Comparison of ENCODE assay signal across 19 cellular contexts in the genomic region with DNA sequence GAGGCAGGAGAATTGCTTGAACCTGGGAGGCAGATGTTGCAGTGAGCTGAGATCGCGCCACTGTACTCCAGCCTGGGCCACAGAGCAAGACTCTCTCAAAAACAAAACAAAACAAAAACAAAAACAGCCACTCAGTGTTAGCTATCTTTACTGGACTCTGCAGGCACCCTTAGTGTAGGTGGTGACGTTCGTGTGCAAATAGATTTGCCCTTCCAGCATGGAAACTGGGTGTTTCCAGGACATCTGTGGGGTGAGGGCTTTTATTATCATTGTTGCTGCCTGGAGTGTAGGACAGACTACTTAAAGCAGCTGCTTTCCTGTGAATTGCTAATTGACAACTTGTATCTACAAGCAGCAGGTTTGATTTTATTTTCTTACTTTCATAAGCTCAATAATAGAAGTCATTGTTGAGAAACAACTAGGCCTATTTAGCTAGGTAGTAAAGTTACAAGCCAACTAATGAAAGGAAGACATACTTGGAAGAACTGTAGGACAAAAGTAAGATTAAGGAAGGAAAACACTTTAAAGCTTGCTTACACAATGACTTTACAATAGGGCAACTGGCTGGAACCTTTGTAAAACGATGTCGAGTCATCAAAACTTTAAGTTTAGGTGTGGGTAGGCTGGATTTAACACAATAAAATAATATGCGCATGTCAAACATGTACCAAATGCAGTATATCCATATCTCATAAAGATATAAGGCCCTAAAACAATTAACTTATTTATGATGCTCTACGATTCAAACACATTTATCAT. TPM values are rescaled to one million over a fixed set of nuclear protein-coding genes. Genes with fewer than 3 reads are reported as not detected.
DNase-seq lines count a peak whose midpoint lies in the region; ATAC-seq, FAIRE-seq and TF ChIP-seq lines count a peak whose summit lies in the region.
"Had no signal": no experiment of that assay in that cellular context is flagged by ENCODE, and none has a peak within 500 bp of the region (broad histone marks: within the 10 kb centered on the region; RNA-seq: fewer than 3 reads in every experiment).

No MANE protein-coding gene starts in this region.

- H3K4me2 ChIP-seq in H9 (ENCODE audit: insufficient read depth, insufficient read length, low read length) (no peak overlapping the region), hepatocyte (no peak overlapping the region), parathyroid adenoma (ENCODE audit: low read length) (peak overlapping the region; percentile 32)

- H3T11ph ChIP-seq in H9 (ENCODE audit: low read length): no peak overlapping the region

- H2AK5ac ChIP-seq in H9 (ENCODE audit: insufficient read length, low read length): no peak overlapping the region

- H3K27ac ChIP-seq in H9 (ENCODE audit: insufficient read length, low read depth, low read length) (no peak overlapping the region), hepatocyte (peak overlapping the region; percentile 59), parathyroid adenoma (no peak overlapping the region), kidney (ENCODE audit: low read depth in 2 of 2, low read length in 2 of 2) (no peak overlapping the region)
- H3K27ac ChIP-seq: HL-60, SJSA1 had no signal

- H3K27ac Mint-ChIP-seq in H9 (peak overlapping the region; percentile 13 to 65 (median 39); a peak in 5 of 7 replicates), T-helper 17 cell (peak overlapping the region; percentile 3)
- H3K27ac Mint-ChIP-seq in activated T-helper 2 cell treated with anti-CD3 and anti-CD28 coated beads, Interferon-gamma antibody, Interleukin-2, Interleukin-4, amounts not matched to agents 10 μg/mL and 5 μg/mL and 100 μg/mL, durations not matched to agents 14 hours and 24 hours and 36 hours: no peak overlapping the region
- H3K27ac Mint-ChIP-seq: CD14-positive monocyte had no signal

- H3K4me3 Mint-ChIP-seq in H9 (no peak overlapping the region), T-helper 17 cell (no peak overlapping the region)
- no peak overlapping the region for H3K4me3 Mint-ChIP-seq in activated T-helper 2 cell treated with anti-CD3 and anti-CD28 coated beads, Interferon-gamma antibody, Interleukin-2, Interleukin-4, amounts not matched to agents 10 μg/mL and 5 μg/mL and 100 μg/mL, durations not matched to agents 14 hours and 24 hours and 36 hours (ENCODE audit: low read depth)
- H3K4me3 Mint-ChIP-seq: CD14-positive monocyte had no signal

- no peak overlapping the region for H2BK120ac ChIP-seq in H9 (ENCODE audit: low read depth, low read length, poor library complexity, severe bottlenecking)

- H3K4me3 ChIP-seq in hepatocyte: no peak overlapping the region
- no peak overlapping the region for H3K4me3 ChIP-seq in parathyroid adenoma (ENCODE audit: low read depth, low read length)
- H3K4me3 ChIP-seq in kidney (ENCODE audit: low read length in 2 of 2): no peak overlapping the region
- H3K4me3 ChIP-seq: SJSA1 had no signal

- H4K20me1 ChIP-seq in H9 (ENCODE audit: control insufficient read depth, insufficient read depth, insufficient read length): no peaks in the 10 kb centered on the region
- H4K20me1 ChIP-seq in hepatocyte (ENCODE audit: insufficient read depth, poor library complexity, severe bottlenecking): no peaks in the 10 kb centered on the region

- no peak overlapping the region for H4K91ac ChIP-seq in H9 (ENCODE audit: insufficient read length, low read depth, low read length)

- H2BK20ac ChIP-seq in H9 (ENCODE audit: low read depth, low read length, poor library complexity, severe bottlenecking): no peak overlapping the region

- WGBS in H9 (ENCODE audit: extremely low coverage, insufficient read length, low lambda C conversion rate): 100% methylated on average over 1 of the region's 8 CpGs
- WGBS in hepatocyte (ENCODE audit: low lambda C conversion rate, missing lambda C conversion rate): 80% methylated on average over 8 of the region's 8 CpGs

- H3K9me3 ChIP-seq in H9 (ENCODE audit: control insufficient read depth, low read depth, low read length) (no peaks in the 10 kb centered on the region), T-helper 17 cell (ENCODE audit: control insufficient read depth, low read length, poor library complexity, severe bottlenecking) (no peaks in the 10 kb centered on the region), hepatocyte (ENCODE audit: low read depth) (no peaks in the 10 kb centered on the region), parathyroid adenoma (ENCODE audit: control insufficient read depth, low read length) (no peaks in the 10 kb centered on the region), kidney (ENCODE audit: control insufficient read depth in 1 of 2, low read length in 2 of 2) (no peaks in the 10 kb centered on the region)
- H3K9me3 ChIP-seq: SJSA1 had no signal

- DNase-seq in H9: no peak
- no peak for DNase-seq in T-helper 17 cell
- no peak for DNase-seq in hepatocyte (ENCODE audit: low spot score)
- DNase-seq in RCC 7860 (ENCODE audit: low spot score): no peak
- DNase-seq in kidney: no peak
- DNase-seq in midbrain (lab: John Stamatoyannopoulos, UW): no peak
- DNase-seq in activated T-helper 2 cell treated with anti-CD3 and anti-CD28 coated beads, Interferon-gamma antibody, Interleukin-2, Interleukin-4, amounts not matched to agents 10 μg/mL and 5 μg/mL and 100 μg/mL, durations not matched to agents 14 hours and 24 hours and 36 hours (ENCODE audit: low spot score): no peak
- DNase-seq: KBM-7, NCI-H1436, NCI-H2029 treated with DMSO at 0.1 percent for 48 hours, NCI-H510A treated with DMSO at 0.1 percent for 48 hours, NCI-H82, PC-3 had no signal

- no peak overlapping the region for H2AFZ ChIP-seq in H9 (ENCODE audit: low read length)
- H2AFZ ChIP-seq in hepatocyte: no peak overlapping the region
- H2AFZ ChIP-seq in parathyroid adenoma: no peak overlapping the region

- no peak overlapping the region for H3K14ac ChIP-seq in H9 (ENCODE audit: insufficient read depth, low read length)

- no peak for ATAC-seq in T-helper 17 cell
- ATAC-seq: HCT116, PC-3 had no signal

- peaks cover 13 to 24% of the 10 kb centered on the region in 2 experiments for H3K4me1 Mint-ChIP-seq in H9
- no peaks in the 10 kb centered on the region for H3K4me1 Mint-ChIP-seq in T-helper 17 cell
- H3K4me1 Mint-ChIP-seq in activated T-helper 2 cell treated with anti-CD3 and anti-CD28 coated beads, Interferon-gamma antibody, Interleukin-2, Interleukin-4, amounts not matched to agents 10 μg/mL and 5 μg/mL and 100 μg/mL, durations not matched to agents 14 hours and 24 hours and 36 hours (ENCODE audit: low read depth): no peaks in the 10 kb centered on the region
- H3K4me1 Mint-ChIP-seq: CD14-positive monocyte had no signal

- FAIRE-seq in RCC 7860 (lab: Jason Lieb, UNC) (no peak), kidney (lab: Jason Lieb, UNC) (no peak)
- FAIRE-seq: HTR-8/SVneo had no signal

- H3K36me3 ChIP-seq in hepatocyte (replicated peaks; ENCODE audit: insufficient read depth, low read depth) (no peaks in the 10 kb centered on the region), parathyroid adenoma (ENCODE audit: control insufficient read depth, insufficient read depth, low read length) (no peaks in the 10 kb centered on the region), kidney (ENCODE audit: control insufficient read depth in 1 of 2, insufficient read depth in 2 of 2, low read length in 2 of 2) (no peaks in the 10 kb centered on the region)
- H3K36me3 ChIP-seq: SJSA1 had no signal

- no peak overlapping the region for H3K23ac ChIP-seq in H9 (ENCODE audit: insufficient read length, low read depth, low read length)

- no peaks in the 10 kb centered on the region for H3K36me3 Mint-ChIP-seq in H9 (ENCODE audit: insufficient read depth in 1 of 3, low read depth in 3 of 3)
- H3K36me3 Mint-ChIP-seq in T-helper 17 cell (ENCODE audit: low read depth): no peaks in the 10 kb centered on the region
- H3K36me3 Mint-ChIP-seq in activated T-helper 2 cell treated with anti-CD3 and anti-CD28 coated beads, Interferon-gamma antibody, Interleukin-2, Interleukin-4, amounts not matched to agents 10 μg/mL and 5 μg/mL and 100 μg/mL, durations not matched to agents 14 hours and 24 hours and 36 hours (ENCODE audit: low read depth): no peaks in the 10 kb centered on the region
- H3K36me3 Mint-ChIP-seq: CD14-positive monocyte had no signal

- H3K79me1 ChIP-seq in H9 (ENCODE audit: insufficient read depth, low read depth, low read length, poor library complexity, severe bottlenecking): no peaks in the 10 kb centered on the region

- H3K18ac ChIP-seq in H9 (ENCODE audit: insufficient read length, low read depth, low read length): no peak overlapping the region

- intact Hi-C loops in kidney (cut with DNase I): no loop called here
- intact Hi-C loops in activated T-helper 2 cell treated with anti-CD3 and anti-CD28 coated beads, Interferon-gamma antibody, Interleukin-2, Interleukin-4, amounts not matched to agents 10 μg/mL and 5 μg/mL and 100 μg/mL, durations not matched to agents 14 hours and 24 hours and 36 hours (cut with micrococcal nuclease): no loop called here

- H3K4me1 ChIP-seq in H9 (ENCODE audit: insufficient read depth, low read length) (no peaks in the 10 kb centered on the region), hepatocyte (ENCODE audit: insufficient read depth) (no peaks in the 10 kb centered on the region), parathyroid adenoma (no peaks in the 10 kb centered on the region), kidney (ENCODE audit: control insufficient read depth in 1 of 2, insufficient read depth in 1 of 2, low read depth in 1 of 2, low read length in 2 of 2) (no peaks in the 10 kb centered on the region)

- no peak overlapping the region for H2BK12ac ChIP-seq in H9 (ENCODE audit: insufficient read length, low read depth, low read length)

- H3K79me2 ChIP-seq in H9 (ENCODE audit: insufficient read depth, low read length) (no peaks in the 10 kb centered on the region), hepatocyte (no peaks in the 10 kb centered on the region), parathyroid adenoma (no peaks in the 10 kb centered on the region)

- H4K8ac ChIP-seq in H9 (replicated peaks; ENCODE audit: insufficient read length, low read depth, low read length): no peak overlapping the region

- H3K23me2 ChIP-seq in H9 (ENCODE audit: insufficient read length, low read depth, low read length, poor library complexity, severe bottlenecking): no peaks in the 10 kb centered on the region

- H2BK15ac ChIP-seq in H9 (ENCODE audit: low read depth, low read length): no peak overlapping the region

- H4K5ac ChIP-seq in H9 (ENCODE audit: insufficient read length, low read depth, low read length): no peak overlapping the region

- TF ChIP-seq CTCF in H9 (conservative IDR thresholded peaks at IDR 0.05) (no peak), hepatocyte (IDR thresholded peaks at IDR 0.05; ENCODE audit: poor library complexity) (no peak), parathyroid adenoma (IDR thresholded peaks at IDR 0.05) (no peak), kidney (IDR thresholded peaks at IDR 0.05; ENCODE audit: borderline replicate concordance, extremely low read depth, insufficient read depth) (no peak)

- H3K9ac ChIP-seq in H9 (ENCODE audit: extremely low read depth, insufficient read length, low read length): no peak overlapping the region
- H3K9ac ChIP-seq in parathyroid adenoma: no peak overlapping the region
- no peak overlapping the region for H3K9ac ChIP-seq in kidney (ENCODE audit: low read length in 2 of 2)

- no peaks in the 10 kb centered on the region for H3K9me2 ChIP-seq in hepatocyte (replicated peaks; ENCODE audit: insufficient read depth)

- no peak overlapping the region for H2BK5ac ChIP-seq in H9 (ENCODE audit: insufficient read length, low read length)

- H3K56ac ChIP-seq in H9 (ENCODE audit: insufficient read length, low read depth, low read length): no peak overlapping the region

- H3K9me3 Mint-ChIP-seq in H9: no peaks in the 10 kb centered on the region
- H3K9me3 Mint-ChIP-seq in activated T-helper 2 cell treated with anti-CD3 and anti-CD28 coated beads, Interferon-gamma antibody, Interleukin-2, Interleukin-4, amounts not matched to agents 10 μg/mL and 5 μg/mL and 100 μg/mL, durations not matched to agents 14 hours and 24 hours and 36 hours: no peaks in the 10 kb centered on the region

- H3K4ac ChIP-seq in H9 (ENCODE audit: low read depth, low read length): no peak overlapping the region

- no peaks in the 10 kb centered on the region; the same call in none of the 2 replicates for H3K27me3 Mint-ChIP-seq in H9 (ENCODE audit: low read depth)
- no peaks in the 10 kb centered on the region for H3K27me3 Mint-ChIP-seq in T-helper 17 cell
- H3K27me3 Mint-ChIP-seq in activated T-helper 2 cell treated with anti-CD3 and anti-CD28 coated beads, Interferon-gamma antibody, Interleukin-2, Interleukin-4, amounts not matched to agents 10 μg/mL and 5 μg/mL and 100 μg/mL, durations not matched to agents 14 hours and 24 hours and 36 hours (ENCODE audit: low read depth): peaks cover 7% of the 10 kb centered on the region

- H3K27me3 ChIP-seq in H9 (ENCODE audit: insufficient read depth, low read length): no peaks in the 10 kb centered on the region
- H3K27me3 ChIP-seq in hepatocyte: no peaks in the 10 kb centered on the region
- H3K27me3 ChIP-seq in parathyroid adenoma (ENCODE audit: control insufficient read depth, insufficient read depth, low read length): no peaks in the 10 kb centered on the region
- H3K27me3 ChIP-seq: SJSA1 had no signal

RNA-seq across cellular contexts. Expression of gene SPPL2A, which starts 25.5 kb away (rescaled TPM):
- total RNA-seq in H9 (2021) (64.4 and 68.7 TPM in 2 replicates), T-helper 17 cell (10 to 100 TPM; 51.5 to 58.3 TPM), hepatocyte (141 and 159 TPM in 2 replicates), kidney (134 TPM)
- polyA plus RNA-seq in hepatocyte (69.8 and 111 TPM in 2 replicates), kidney (ENCODE audit: insufficient read depth, low read depth, low replicate concordance) (53.3 TPM)
- 97.3 and 99.0 TPM in 2 replicates for total RNA-seq in activated T-helper 2 cell treated with anti-CD3 and anti-CD28 coated beads, Interferon-gamma antibody, Interleukin-2, Interleukin-4, amounts not matched to agents 10 μg/mL and 5 μg/mL and 100 μg/mL, durations not matched to agents 14 hours and 24 hours and 36 hours
